Comparison of ENCODE assay signal across 14 cellular contexts in genomic region chr2:232528746-232529445, GRCh38. TPM values are rescaled to one million over a fixed set of nuclear protein-coding genes. Genes with fewer than 3 reads are reported as not detected.
DNase-seq lines count a peak whose midpoint lies in the region; ATAC-seq and TF ChIP-seq lines count a peak whose summit lies in the region.
"Had no signal": no experiment of that assay in that cellular context is flagged by ENCODE, and none has a peak within 500 bp of the region (broad histone marks: within the 10 kb centered on the region; RNA-seq: fewer than 3 reads in every experiment).

No MANE protein-coding gene starts in this region.

- WGBS in GM23248 (ENCODE audit: low coverage in 1 of 2, low lambda C conversion rate in 2 of 2, missing lambda C conversion rate in 2 of 2), 2 experiments, result 52 to 58% methylated on average over 11 of the region's 11 CpGs
- no CpG with 5 or more reads among the region's 11 CpGs for WGBS in neuronal stem cell (ENCODE audit: extremely low coverage in 2 of 2, insufficient read length in 2 of 2, insufficient replicate concordance in 1 of 2), 2 donors

- in situ Hi-C loops in GM23248 (cut with MboI), result loop anchor here (25.0 kb wide), 1 partner anchor 617 kb away; no protein-coding TSS in a partner anchor

- H3K9me3 Mint-ChIP-seq in CD4-positive, alpha-beta T cell, result no peaks in the 10 kb centered on the region
- no peaks in the 10 kb centered on the region for H3K9me3 Mint-ChIP-seq in activated T-helper 17 cell treated with anti-CD3 and anti-CD28 coated beads, Interleukin-2, amount 50 U/mL, for 72 hours

- H3K79me1 ChIP-seq in neuronal stem cell (ENCODE audit: low read depth, low read length), result peaks cover 2% of the 10 kb centered on the region

- peak overlapping the region; percentile 81 for H2AK5ac ChIP-seq in neuronal stem cell (ENCODE audit: low read depth, low read length)

- peak; percentile 71 for ATAC-seq in CD4-positive, alpha-beta T cell (ENCODE audit: poor library complexity)
- ATAC-seq in activated T-helper 17 cell treated with anti-CD3 and anti-CD28 coated beads, Interleukin-2, amount 50 U/mL, for 72 hours (replicated peaks), result peak; percentile 54
- ATAC-seq in GM19351 (IDR thresholded peaks at IDR 0.05; ENCODE audit: unreplicated experiment), result no peak
- ATAC-seq in GM19455 (IDR thresholded peaks at IDR 0.05; ENCODE audit: unreplicated experiment), result no peak

- H3F3A ChIP-seq in GM23248 (ENCODE audit: insufficient read depth), result no peaks in the 10 kb centered on the region

- peak overlapping the region; percentile 92 for H4K91ac ChIP-seq in neuronal stem cell (ENCODE audit: low read depth, low read length, poor library complexity)

- peak overlapping the region; percentile 28 for H3K18ac ChIP-seq in neuronal stem cell (ENCODE audit: low read length)

- H3K9me3 ChIP-seq in CD4-positive, alpha-beta T cell (ENCODE audit: control insufficient read depth, low read length), result no peaks in the 10 kb centered on the region
- H3K9me3 ChIP-seq in GM23248 (ENCODE audit: low read depth) (no peaks in the 10 kb centered on the region), neuronal stem cell (replicated peaks in 1 of 2; ENCODE audit: control insufficient read depth in 2 of 2, insufficient read depth in 1 of 2, low read depth in 1 of 2, low read length in 2 of 2) (no peaks in the 10 kb centered on the region), A673 (ENCODE audit: low read depth, low read length, poor library complexity, severe bottlenecking) (no peaks in the 10 kb centered on the region)

- H3K14ac ChIP-seq in neuronal stem cell (ENCODE audit: low read length), result peak overlapping the region; percentile 82

- H3K4me2 ChIP-seq in GM23248 (ENCODE audit: unreplicated experiment) (no peak overlapping the region), neuronal stem cell (ENCODE audit: insufficient read depth, low read length, poor library complexity, severe bottlenecking) (no peak overlapping the region)

- H3K36me3 ChIP-seq in GM23248 (ENCODE audit: low read depth), result no peaks in the 10 kb centered on the region
- no peaks in the 10 kb centered on the region for H3K36me3 ChIP-seq in neuronal stem cell (replicated peaks in 1 of 2; ENCODE audit: control insufficient read depth in 2 of 2, insufficient read depth in 2 of 2, low read length in 2 of 2)
- H3K36me3 ChIP-seq in A673 (ENCODE audit: insufficient read depth, low read length, poor library complexity, severe bottlenecking), result no peaks in the 10 kb centered on the region

- CTCF ChIA-PET in CD4-positive, alpha-beta T cell (lab: Charles Lee), result no interaction called here
- CTCF ChIA-PET in A673 (lab: Charles Lee), result no interaction called here

- H3K4me1 ChIP-seq in GM23248 (ENCODE audit: insufficient read depth), result no peaks in the 10 kb centered on the region
- peaks cover 2 to 8% of the 10 kb centered on the region in 2 donors for H3K4me1 ChIP-seq in neuronal stem cell (ENCODE audit: control insufficient read depth in 2 of 2, insufficient read depth in 1 of 2, low read depth in 1 of 2, low read length in 2 of 2)
- no peaks in the 10 kb centered on the region for H3K4me1 ChIP-seq in A673 (ENCODE audit: insufficient read depth, low read length, poor library complexity, severe bottlenecking)

- intact Hi-C loops in CD4-positive, alpha-beta T cell (cut with DNase I, micrococcal nuclease), result loop anchor here in 1 of 2 experiments (10.0 kb wide), 1 partner anchor 604 kb away; the partner anchor contains the start of gene NPPC
- intact Hi-C loops in A673 (cut with micrococcal nuclease; ENCODE audit: unreplicated experiment), result no loop called here

- H4K8ac ChIP-seq in neuronal stem cell (ENCODE audit: low read depth, low read length), result no peak overlapping the region

- peaks cover 30% of the 10 kb centered on the region for H3K27me3 ChIP-seq in CD4-positive, alpha-beta T cell (ENCODE audit: control insufficient read depth, insufficient read depth, low read length)
- peaks cover 11% of the 10 kb centered on the region for H3K27me3 ChIP-seq in GM23248 (replicated peaks; ENCODE audit: insufficient read depth)
- peaks cover under 1 to 31% (median 3%) of the 10 kb centered on the region in 3 experiments for H3K27me3 ChIP-seq in neuronal stem cell (ENCODE audit: control insufficient read depth in 3 of 3, insufficient read depth in 3 of 3, low read depth in 1 of 3, low read length in 3 of 3)
- peaks cover 14% of the 10 kb centered on the region for H3K27me3 ChIP-seq in A673 (replicated peaks; ENCODE audit: insufficient read depth, low read depth, low read length, poor library complexity)

- peak overlapping the region; percentile 73 for H2BK12ac ChIP-seq in neuronal stem cell (ENCODE audit: low read length)

- H3K9me2 ChIP-seq in GM23248 (ENCODE audit: insufficient read depth), result no peaks in the 10 kb centered on the region

- POLR2A ChIA-PET in CD4-positive, alpha-beta T cell (lab: Charles Lee), result no interaction called here
- POLR2A ChIA-PET in A673 (lab: Charles Lee; ENCODE audit: low non-redundant PET), result no interaction called here

- peak overlapping the region; percentile 45 for H2BK15ac ChIP-seq in neuronal stem cell (ENCODE audit: low read length)

- no peak for TF ChIP-seq CTCF in CD4-positive, alpha-beta T cell (IDR thresholded peaks at IDR 0.05)
- TF ChIP-seq CTCF in A673 (conservative IDR thresholded peaks at IDR 0.05; ENCODE audit: low read depth, low read length), result no peak

- peaks cover 55% of the 10 kb centered on the region for H3K27me3 Mint-ChIP-seq in CD4-positive, alpha-beta T cell
- peaks cover 30% of the 10 kb centered on the region for H3K27me3 Mint-ChIP-seq in activated T-helper 17 cell treated with anti-CD3 and anti-CD28 coated beads, Interleukin-2, amount 50 U/mL, for 72 hours

- peak overlapping the region; percentile 2 for H3K4me3 Mint-ChIP-seq in CD4-positive, alpha-beta T cell
- H3K4me3 Mint-ChIP-seq in activated T-helper 17 cell treated with anti-CD3 and anti-CD28 coated beads, Interleukin-2, amount 50 U/mL, for 72 hours, result no peak overlapping the region
- H3K4me3 Mint-ChIP-seq: IgD-negative memory B cell had no signal

- no peak overlapping the region for H3K27ac ChIP-seq in CD4-positive, alpha-beta T cell (ENCODE audit: low read depth, low read length)
- no peak overlapping the region for H3K27ac ChIP-seq in GM23248
- no peak overlapping the region for H3K27ac ChIP-seq in neuronal stem cell (replicated peaks; ENCODE audit: low read length)
- no peak overlapping the region for H3K27ac ChIP-seq in A673 (ENCODE audit: low read depth, low read length, poor library complexity, severe bottlenecking)
- H3K27ac ChIP-seq: RWPE1 had no signal

- H3K23ac ChIP-seq in neuronal stem cell (ENCODE audit: low read depth, low read length, poor library complexity), result peak overlapping the region; percentile 43

- H3K4ac ChIP-seq in neuronal stem cell (ENCODE audit: low read length), result no peak overlapping the region

- no peak overlapping the region for H2BK5ac ChIP-seq in neuronal stem cell (ENCODE audit: low read length)

- H3K9ac ChIP-seq in GM23248 (no peak overlapping the region), neuronal stem cell (ENCODE audit: low read depth, low read length, poor library complexity) (no peak overlapping the region)

- no peak for DNase-seq in CD4-positive, alpha-beta T cell
- DNase-seq in GM23248 (peak; percentile 55), neuronal stem cell (ENCODE audit: low spot score) (no peak), A673 (ENCODE audit: low spot score) (no peak)
- DNase-seq: effector CD8-positive, alpha-beta T cell; NCI-H1694 treated with DMSO at 0.1 percent for 48 hours; NCI-H69; substantia nigra had no signal

- no peaks in the 10 kb centered on the region for H3K36me3 Mint-ChIP-seq in CD4-positive, alpha-beta T cell (ENCODE audit: low read depth)
- H3K36me3 Mint-ChIP-seq in activated T-helper 17 cell treated with anti-CD3 and anti-CD28 coated beads, Interleukin-2, amount 50 U/mL, for 72 hours (ENCODE audit: low read depth), result no peaks in the 10 kb centered on the region
- H3K36me3 Mint-ChIP-seq: IgD-negative memory B cell had no signal

- no peaks in the 10 kb centered on the region for H3K79me2 ChIP-seq in GM23248 (ENCODE audit: insufficient read depth)

- H2AFZ ChIP-seq in GM23248 (no peak overlapping the region), neuronal stem cell (ENCODE audit: low read length) (no peak overlapping the region)

- H4K20me1 ChIP-seq in GM23248 (ENCODE audit: insufficient read depth), result no peaks in the 10 kb centered on the region

- BruUV-seq in A673 (replicated peaks; lab: Mats Ljungman, UMichigan), result no TSS peak

- H3K4me1 Mint-ChIP-seq in CD4-positive, alpha-beta T cell (ENCODE audit: low read depth), result peaks cover 12% of the 10 kb centered on the region
- peaks cover 6% of the 10 kb centered on the region for H3K4me1 Mint-ChIP-seq in activated T-helper 17 cell treated with anti-CD3 and anti-CD28 coated beads, Interleukin-2, amount 50 U/mL, for 72 hours

- peak overlapping the region; percentile 81 for H2BK120ac ChIP-seq in neuronal stem cell (ENCODE audit: low read depth, low read length)

- H3K4me3 ChIP-seq in GM23248 (no peak overlapping the region), neuronal stem cell (ENCODE audit: low read length in 2 of 2) (no peak overlapping the region), A673 (ENCODE audit: low read depth, low read length, poor library complexity, severe bottlenecking) (no peak overlapping the region)

- H3K27ac Mint-ChIP-seq in CD4-positive, alpha-beta T cell, result peak overlapping the region; percentile 46
- H3K27ac Mint-ChIP-seq in activated T-helper 17 cell treated with anti-CD3 and anti-CD28 coated beads, Interleukin-2, amount 50 U/mL, for 72 hours, result peak overlapping the region; percentile 54

RNA-seq across cellular contexts. Expression of gene CHRND, which starts 2.9 kb away (rescaled TPM):
- total RNA-seq in CD4-positive, alpha-beta T cell, result not detected
- total RNA-seq in GM23248 (2014; rRNA removed; shearing (Covaris generic)), result not detected in 2 replicates
- polyA plus RNA-seq in GM23248 (2016; fragmentation: Nextera tagmentation; extraction: Ambion mirVana), result not detected in 2 replicates
- total RNA-seq in activated T-helper 17 cell treated with anti-CD3 and anti-CD28 coated beads, Interleukin-2, amount 50 U/mL, for 72 hours, result not detected
- polyA plus RNA-seq in neuronal stem cell (2013, experiment 1 of 2), result 0.18 TPM
- polyA plus RNA-seq in neuronal stem cell (2013, experiment 2 of 2), result 0.14 TPM
- total RNA-seq in A673 (2021), result not detected in 2 replicates
- total RNA-seq: frontal cortex had no signal
- polyA plus RNA-seq: IgD-negative memory B cell had no signal

RNA-seq across cellular contexts. Expression of gene PRSS56, which starts 8.7 kb away (rescaled TPM):
- not detected for total RNA-seq in CD4-positive, alpha-beta T cell
- not detected in 2 replicates for total RNA-seq in GM23248 (2014; rRNA removed; shearing (Covaris generic))
- not detected in 2 replicates for polyA plus RNA-seq in GM23248 (2016; fragmentation: Nextera tagmentation; extraction: Ambion mirVana)
- total RNA-seq in activated T-helper 17 cell treated with anti-CD3 and anti-CD28 coated beads, Interleukin-2, amount 50 U/mL, for 72 hours, result not detected
- polyA plus RNA-seq in neuronal stem cell (2013, experiment 1 of 2), result not detected
- polyA plus RNA-seq in neuronal stem cell (2013, experiment 2 of 2), result not detected
- total RNA-seq in A673 (2021), result not detected in 2 replicates
- polyA plus RNA-seq: IgD-negative memory B cell had no signal

RNA-seq across cellular contexts. Expression of gene CHRNG, which starts 10.6 kb away (rescaled TPM):
- total RNA-seq in CD4-positive, alpha-beta T cell, result not detected
- not detected in 2 replicates for total RNA-seq in GM23248 (2014; rRNA removed; shearing (Covaris generic))
- polyA plus RNA-seq in GM23248 (2016; fragmentation: Nextera tagmentation; extraction: Ambion mirVana), result not detected in 2 replicates
- total RNA-seq in activated T-helper 17 cell treated with anti-CD3 and anti-CD28 coated beads, Interleukin-2, amount 50 U/mL, for 72 hours, result not detected
- not detected for polyA plus RNA-seq in neuronal stem cell (2013, experiment 1 of 2)
- polyA plus RNA-seq in neuronal stem cell (2013, experiment 2 of 2), result not detected
- total RNA-seq in A673 (2021), result not detected in 2 replicates
- total RNA-seq: frontal cortex had no signal
- polyA plus RNA-seq: IgD-negative memory B cell had no signal

RNA-seq across cellular contexts. Expression of gene TIGD1, which starts 21.5 kb away (rescaled TPM):
- 10 to 100 TPM; 22.1 to 22.2 TPM for total RNA-seq in CD4-positive, alpha-beta T cell
- 2.0 and 4.3 TPM in 2 replicates for total RNA-seq in GM23248 (2014; rRNA removed; shearing (Covaris generic))
- polyA plus RNA-seq in GM23248 (2016; fragmentation: Nextera tagmentation; extraction: Ambion mirVana), result 3.2 and 3.6 TPM in 2 replicates
- total RNA-seq in activated T-helper 17 cell treated with anti-CD3 and anti-CD28 coated beads, Interleukin-2, amount 50 U/mL, for 72 hours, result 1 to 10 TPM; 6.0 to 7.7 TPM
- polyA plus RNA-seq in neuronal stem cell (2013, experiment 1 of 2), result 10.3 TPM
- 10.3 TPM for polyA plus RNA-seq in neuronal stem cell (2013, experiment 2 of 2)
- 9.0 and 9.8 TPM in 2 replicates for total RNA-seq in A673 (2021)

RNA-seq across cellular contexts. Expression of gene EIF4E2, which starts 21.6 kb away (rescaled TPM):
- total RNA-seq in CD4-positive, alpha-beta T cell, result 10 to 100 TPM; 45.9 to 46.0 TPM
- total RNA-seq in GM23248 (2014; rRNA removed; shearing (Covaris generic)), result 82.8 and 98.5 TPM in 2 replicates
- 147 and 150 TPM in 2 replicates for polyA plus RNA-seq in GM23248 (2016; fragmentation: Nextera tagmentation; extraction: Ambion mirVana)
- total RNA-seq in activated T-helper 17 cell treated with anti-CD3 and anti-CD28 coated beads, Interleukin-2, amount 50 U/mL, for 72 hours, result 10 to 100 TPM; 44.3 to 65.7 TPM
- 57.9 TPM for polyA plus RNA-seq in neuronal stem cell (2013, experiment 1 of 2)
- polyA plus RNA-seq in neuronal stem cell (2013, experiment 2 of 2), result 58.5 TPM
- total RNA-seq in A673 (2021), result 60.8 and 62.1 TPM in 2 replicates

Comparison
In these comparisons a context has a peak if more than half of its experiments do, and no peak if none do; other contexts are left out.
1. ATAC-seq: peak in CD4-positive, alpha-beta T cell (single experiment) and activated T-helper 17 cell treated with anti-CD3 and anti-CD28 coated beads, Interleukin-2, amount 50 U/mL, for 72 hours (single experiment); none in GM19351 (single experiment) and GM19455 (single experiment).